Comparison of ENCODE assay signal across 28 cellular contexts in genomic region chrX:69000857-69001256, GRCh38.
"Had no signal": no experiment of that assay in that cellular context is flagged by ENCODE, and none has a peak within 500 bp of the region (broad histone marks: within the 10 kb centered on the region; RNA-seq: fewer than 3 reads in every experiment).

No MANE protein-coding gene starts in this region.

- H3K27me3 ChIP-seq: body of pancreas, hepatocyte, neural progenitor cell, right atrium auricular region had no signal

- H3K27ac ChIP-seq: body of pancreas, hepatocyte, neural progenitor cell, parathyroid adenoma, right atrium auricular region, tibial nerve had no signal

- H3K9me3 ChIP-seq: body of pancreas, right atrium auricular region, tibial nerve had no signal

- H3K36me3 ChIP-seq: neural progenitor cell, right atrium auricular region, tibial nerve had no signal

- FAIRE-seq: colon, frontal cortex, kidney had no signal

- H3K79me2 ChIP-seq: hepatocyte, parathyroid adenoma had no signal

- H3K9ac ChIP-seq: neural progenitor cell, parathyroid adenoma had no signal

- ATAC-seq: activated CD8-positive, alpha-beta memory T cell treated with anti-CD3 and anti-CD28 coated beads, Interleukin-2, amount 10 ng/mL, durations not matched to agents 7 days and 5 days; activated CD8-positive, alpha-beta T cell treated with anti-CD3 and anti-CD28 coated beads, Interleukin-2, amount 10 ng/mL, durations not matched to agents 7 days and 5 days; activated naive CD4-positive, alpha-beta T cell treated with anti-CD3 and anti-CD28 coated beads, Interleukin-2, amount 50 U/mL, for 72 hours; body of pancreas; left colon; natural killer cell had no signal

- H3K4me2 ChIP-seq: hepatocyte, neural progenitor cell, smooth muscle cell had no signal

- H2AFZ ChIP-seq: hepatocyte, neural progenitor cell, parathyroid adenoma had no signal

- H3K4me3 ChIP-seq: body of pancreas, hepatocyte, neural progenitor cell, right atrium auricular region, smooth muscle cell, tibial nerve had no signal

- DNase-seq: activated B cell treated with CpG ODN at 0.5 μM for 24 hours; activated CD8-positive, alpha-beta memory T cell treated with anti-CD3 and anti-CD28 coated beads, Interleukin-2, amount 10 ng/mL, durations not matched to agents 7 days and 5 days; activated CD8-positive, alpha-beta T cell treated with anti-CD3 and anti-CD28 coated beads, Interleukin-2, amount 10 ng/mL, durations not matched to agents 7 days and 5 days; activated naive CD4-positive, alpha-beta T cell; activated T-cell treated with anti-CD3 and anti-CD28 coated beads, Interleukin-2, amount 50 U/mL, for 48 hours; anterior cingulate cortex; body of pancreas; dermis blood vessel endothelial cell; effector CD4-positive, alpha-beta T cell; glutamatergic neuron; kidney; left colon; midbrain; natural killer cell; occipital lobe; stimulated activated CD4-positive, alpha-beta T cell treated with anti-CD3 and anti-CD28 coated beads, Interleukin-15, amount 100 ng/mL, for 24 hours; stimulated activated CD4-positive, alpha-beta T cell treated with anti-CD3 and anti-CD28 coated beads, Interleukin-2, amount 100 ng/mL, for 24 hours; stimulated activated naive CD4-positive, alpha-beta T cell; T-helper 1 cell had no signal
